ENCODE assay signal across 10 cellular contexts in the genomic region with DNA sequence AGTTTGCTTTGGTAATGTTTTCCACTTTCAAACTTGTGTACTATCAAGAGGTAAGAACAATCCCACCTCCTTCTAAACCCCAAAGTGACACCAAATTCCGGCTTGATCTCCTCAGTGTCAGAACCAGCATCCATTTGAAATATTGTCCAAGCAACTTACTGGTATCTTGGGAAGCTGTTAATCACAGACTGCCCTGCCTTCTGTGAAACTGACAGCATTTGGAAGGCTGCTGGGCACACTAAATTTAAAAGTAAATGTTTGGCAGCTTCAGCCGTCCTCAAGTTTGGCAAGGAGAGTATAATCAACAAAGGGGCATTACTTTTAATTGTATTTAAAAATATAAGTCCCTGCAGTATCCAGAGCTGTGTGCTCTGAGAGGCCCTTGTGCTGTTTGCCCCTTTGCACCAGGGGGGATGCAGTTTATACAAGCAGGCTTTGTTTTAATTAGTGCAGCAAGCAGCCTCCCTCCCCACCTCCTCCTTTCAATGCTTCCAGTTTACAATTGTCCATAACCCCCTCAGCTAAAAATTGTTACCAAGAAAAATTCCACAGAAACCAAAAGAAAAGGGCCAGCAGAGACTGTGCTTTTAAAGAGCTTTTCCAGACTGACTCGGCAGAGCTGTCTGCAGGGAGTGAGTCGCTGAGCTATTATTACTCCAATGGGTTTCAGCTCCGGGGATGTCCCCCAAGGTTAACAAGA.
DNase-seq lines count a peak whose midpoint lies in the region; ATAC-seq and TF ChIP-seq lines count a peak whose summit lies in the region.
"Had no signal": no experiment of that assay in that cellular context is flagged by ENCODE, and none has a peak within 500 bp of the region (broad histone marks: within the 10 kb centered on the region; RNA-seq: fewer than 3 reads in every experiment).

No MANE protein-coding gene starts in this region.

- H3K27ac ChIP-seq in dorsolateral prefrontal cortex = peak overlapping the region in 45 of 59 donors; percentile 1 to 73 (median 44)
- peak overlapping the region; percentile 55 for H3K27ac ChIP-seq in stomach smooth muscle (ENCODE audit: low read length)
- H3K27ac ChIP-seq: SJSA1 had no signal

- DNase-seq in NCI-H446 treated with DMSO at 0.1 percent for 48 hours (lab: John Stamatoyannopoulos, UW) = peak; percentile 99
- peak in 1 of 10 donors; percentile 15 for DNase-seq in dorsolateral prefrontal cortex
- peak; percentile 14 to 27 for DNase-seq in lung microvascular endothelial cell (ENCODE audit: low read depth in 2 of 2)
- DNase-seq in LoVo (ENCODE audit: low spot score) = no peak
- DNase-seq in ureter (ENCODE audit: low spot score) = no peak
- DNase-seq: activated CD8-positive, alpha-beta memory T cell treated with anti-CD3 and anti-CD28 coated beads for 24 hours had no signal

- intact Hi-C loops in dorsolateral prefrontal cortex (cut with DNase I) = no loop called here

- ATAC-seq in GM19351 (IDR thresholded peaks at IDR 0.05; ENCODE audit: unreplicated experiment) (no peak), HG03280 (IDR thresholded peaks at IDR 0.05; ENCODE audit: unreplicated experiment) (no peak)

- H3K4me3 ChIP-seq in dorsolateral prefrontal cortex (peak overlapping the region in 58 of 59 donors; percentile 5 to 72 (median 46)), stomach smooth muscle (ENCODE audit: low read length in 2 of 2) (peak overlapping the region; percentile 56 to 64)
- H3K4me3 ChIP-seq: SJSA1 had no signal

- TF ChIP-seq CTCF in dorsolateral prefrontal cortex (IDR thresholded peaks at IDR 0.05 in 54 of 56, conservative IDR thresholded peaks at IDR 0.05 in 2 of 56; ENCODE audit: low read depth in 1 of 56, partially characterized antibody in 56 of 56) = no peak

- H3K4me1 ChIP-seq in stomach smooth muscle (ENCODE audit: control insufficient read depth, insufficient read depth, low read length) = peaks cover 28% of the 10 kb centered on the region
- H3K4me1 ChIP-seq: SJSA1 had no signal

- H3K9me3 ChIP-seq in stomach smooth muscle (ENCODE audit: control insufficient read depth in 2 of 2, low read length in 2 of 2) = no peaks in the 10 kb centered on the region
- H3K9me3 ChIP-seq: SJSA1 had no signal

- peak overlapping the region; percentile 42 to 55 for H3K9ac ChIP-seq in stomach smooth muscle (ENCODE audit: low read length in 2 of 2)

- H3K27me3 ChIP-seq in dorsolateral prefrontal cortex (no peaks in the 10 kb centered on the region), stomach smooth muscle (ENCODE audit: control insufficient read depth in 1 of 2, insufficient read depth in 2 of 2, low read length in 2 of 2) (no peaks in the 10 kb centered on the region)
- H3K27me3 ChIP-seq: SJSA1 had no signal

- no peaks in the 10 kb centered on the region for H3K36me3 ChIP-seq in stomach smooth muscle (ENCODE audit: control insufficient read depth in 2 of 2, insufficient read depth in 2 of 2, low read length in 2 of 2)
- H3K36me3 ChIP-seq: SJSA1 had no signal

Comparison
In these comparisons a context has a peak if more than half of its experiments do, and no peak if none do; other contexts are left out.
1. DNase-seq: peak in NCI-H446 treated with DMSO at 0.1 percent for 48 hours (single experiment) and lung microvascular endothelial cell (2 of 2); none in LoVo (single experiment) and ureter (single experiment).